13 cellular contexts compared by ENCODE assay signal in genomic region chr9:133252301-133252776, GRCh38. TPM values are rescaled to one million over a fixed set of nuclear protein-coding genes. Genes with fewer than 3 reads are reported as not detected.
DNase-seq lines count a peak whose midpoint lies in the region; ATAC-seq and TF ChIP-seq lines count a peak whose summit lies in the region.
"Had no signal": no experiment of that assay in that cellular context is flagged by ENCODE, and none has a peak within 500 bp of the region (broad histone marks: within the 10 kb centered on the region; RNA-seq: fewer than 3 reads in every experiment).

No MANE protein-coding gene starts in this region.

- H3K9ac ChIP-seq in duodenal mucosa (ENCODE audit: low read depth in 1 of 2, low read length in 2 of 2) = peak overlapping the region; percentile 39 to 61

- intact Hi-C loops in mucosa of descending colon (cut with DNase I, micrococcal nuclease) = no loop called here

- H3K4me1 ChIP-seq in duodenal mucosa (ENCODE audit: control insufficient read depth in 1 of 2, insufficient read depth in 2 of 2, low read length in 2 of 2) (peaks cover 32 to 39% of the 10 kb centered on the region in 2 donors), mucosa of descending colon (ENCODE audit: low read depth) (peaks cover 36% of the 10 kb centered on the region), urinary bladder (ENCODE audit: insufficient read depth) (no peaks in the 10 kb centered on the region)

- no peaks in the 10 kb centered on the region for H3K27me3 ChIP-seq in duodenal mucosa (ENCODE audit: control insufficient read depth in 1 of 2, insufficient read depth in 2 of 2, low read length in 2 of 2)

- H3K36me3 ChIP-seq in duodenal mucosa (ENCODE audit: control insufficient read depth in 1 of 2, insufficient read depth in 2 of 2, low read length in 2 of 2) (peaks cover 0 to 14% of the 10 kb centered on the region in 2 donors), mucosa of descending colon (ENCODE audit: low read depth) (no peaks in the 10 kb centered on the region), urinary bladder (ENCODE audit: insufficient read depth) (no peaks in the 10 kb centered on the region)

- no peak overlapping the region for H3K27ac Mint-ChIP-seq in stimulated activated naive CD8-positive, alpha-beta T cell treated with anti-CD3 and anti-CD28 coated beads, Interleukin-15, amount 100 ng/mL, for 72 hours
- H3K27ac Mint-ChIP-seq: stimulated activated effector memory CD8-positive, alpha-beta T cell treated with anti-CD3 and anti-CD28 coated beads, Interleukin-12 subunit alpha, Interleukin-12 subunit beta, amount 100 ng/mL, for 72 hours had no signal

- no peak overlapping the region for H3K4me3 Mint-ChIP-seq in stimulated activated naive CD8-positive, alpha-beta T cell treated with anti-CD3 and anti-CD28 coated beads, Interleukin-15, amount 100 ng/mL, for 72 hours
- H3K4me3 Mint-ChIP-seq: stimulated activated effector memory CD8-positive, alpha-beta T cell treated with anti-CD3 and anti-CD28 coated beads, Interleukin-12 subunit alpha, Interleukin-12 subunit beta, amount 100 ng/mL, for 72 hours had no signal

- TF ChIP-seq CTCF in mucosa of descending colon (IDR thresholded peaks at IDR 0.05) = no peak

- DNase-seq in NCI-H748 (lab: John Stamatoyannopoulos, UW; ENCODE audit: unreplicated experiment) (peak; percentile 51), NCI-H748 treated with DMSO at 0.1 percent for 48 hours (lab: John Stamatoyannopoulos, UW) (no peak), mucosa of descending colon (peak; percentile 90 to 93 (median 92))
- no peak for DNase-seq in stimulated activated naive CD8-positive, alpha-beta T cell treated with anti-CD3 and anti-CD28 coated beads, Interleukin-15, amount 100 ng/mL, for 72 hours
- DNase-seq in stimulated activated naive CD4-positive, alpha-beta T cell (lab: John Stamatoyannopoulos, UW) = no peak
- DNase-seq: EL, NCI-H1694 had no signal

- 58% methylated on average over 10 of the region's 10 CpGs for whole genome bisulfite sequencing in urinary bladder

- ATAC-seq in mucosa of descending colon (peak; percentile 94), HG03039 (IDR thresholded peaks at IDR 0.05; ENCODE audit: unreplicated experiment) (no peak)
- ATAC-seq in stimulated activated naive CD8-positive, alpha-beta T cell treated with anti-CD3 and anti-CD28 coated beads, Interleukin-15, amount 100 ng/mL, for 72 hours = no peak

- H3K27ac ChIP-seq in duodenal mucosa (ENCODE audit: low read depth, low read length) (peak overlapping the region; percentile 79), urinary bladder (ENCODE audit: low read depth) (peak overlapping the region; percentile 81)

- H3K9me3 ChIP-seq in duodenal mucosa (ENCODE audit: control insufficient read depth in 1 of 2, low read length in 2 of 2) = no peaks in the 10 kb centered on the region
- no peaks in the 10 kb centered on the region for H3K9me3 ChIP-seq in mucosa of descending colon

- peak overlapping the region; percentile 10 to 37 for H3K4me3 ChIP-seq in duodenal mucosa (ENCODE audit: low read depth in 1 of 2, low read length in 2 of 2)
- no peak overlapping the region for H3K4me3 ChIP-seq in mucosa of descending colon
- H3K4me3 ChIP-seq in urinary bladder (ENCODE audit: low read depth, low read length) = no peak overlapping the region

- H3K27me3 Mint-ChIP-seq in stimulated activated naive CD8-positive, alpha-beta T cell treated with anti-CD3 and anti-CD28 coated beads, Interleukin-15, amount 100 ng/mL, for 72 hours = peaks cover 10% of the 10 kb centered on the region

- no peaks in the 10 kb centered on the region for H3K9me3 Mint-ChIP-seq in stimulated activated naive CD8-positive, alpha-beta T cell treated with anti-CD3 and anti-CD28 coated beads, Interleukin-15, amount 100 ng/mL, for 72 hours
- H3K9me3 Mint-ChIP-seq: stimulated activated effector memory CD8-positive, alpha-beta T cell treated with anti-CD3 and anti-CD28 coated beads, Interleukin-12 subunit alpha, Interleukin-12 subunit beta, amount 100 ng/mL, for 72 hours had no signal

- no peaks in the 10 kb centered on the region for H3K4me1 Mint-ChIP-seq in stimulated activated naive CD8-positive, alpha-beta T cell treated with anti-CD3 and anti-CD28 coated beads, Interleukin-15, amount 100 ng/mL, for 72 hours
- H3K4me1 Mint-ChIP-seq: stimulated activated effector memory CD8-positive, alpha-beta T cell treated with anti-CD3 and anti-CD28 coated beads, Interleukin-12 subunit alpha, Interleukin-12 subunit beta, amount 100 ng/mL, for 72 hours had no signal

RNA-seq across cellular contexts. Expression of gene ABO, which starts 22.7 kb away (rescaled TPM):
- total RNA-seq in mucosa of descending colon (100 to 1,000 TPM in 2 of 3 donors, 10 to 100 TPM in 1; 25.6 to 114 (median 102) TPM), urinary bladder (1.4 TPM)
- 1.9 TPM for polyA plus RNA-seq in urinary bladder
- polyA plus RNA-seq: neural cell had no signal

RNA-seq across cellular contexts. Expression of gene OBP2B, which starts 43.3 kb away (rescaled TPM):
- not detected for total RNA-seq in mucosa of descending colon
- total RNA-seq in urinary bladder = not detected
- polyA plus RNA-seq in urinary bladder = not detected
- total RNA-seq: epithelial cell of proximal tubule had no signal
- polyA plus RNA-seq: neural cell had no signal

Comparison
In these comparisons a context has a peak if more than half of its experiments do, and no peak if none do; other contexts are left out.
1. DNase-seq: peak in NCI-H748 (single experiment) and mucosa of descending colon (3 of 3); none in NCI-H748 treated with DMSO at 0.1 percent for 48 hours (single experiment), stimulated activated naive CD8-positive, alpha-beta T cell treated with anti-CD3 and anti-CD28 coated beads, Interleukin-15, amount 100 ng/mL, for 72 hours (0 of 2) and stimulated activated naive CD4-positive, alpha-beta T cell (0 of 6).
2. H3K4me3 ChIP-seq: peak in duodenal mucosa (2 of 2); none in mucosa of descending colon (single experiment) and urinary bladder (single experiment).
3. RNA of gene ABO, which starts 22.7 kb away (total RNA-seq): 25.6 to 114 TPM in mucosa of descending colon; 1.4 TPM in urinary bladder (single experiment); every median in the first group is over 10 times any median in the second.